Comparison of ENCODE assay signal across 25 cellular contexts in genomic region chr10:100479059-100479458, GRCh38. TPM values are rescaled to one million over a fixed set of nuclear protein-coding genes. Genes with fewer than 3 reads are reported as not detected.
"Had no signal": no experiment of that assay in that cellular context is flagged by ENCODE, and none has a peak within 500 bp of the region (broad histone marks: within the 10 kb centered on the region; RNA-seq: fewer than 3 reads in every experiment).

No MANE protein-coding gene starts in this region.

- ATAC-seq: HepG2, Panc1, PC-3, SK-N-SH treated with all-trans-retinoic acid at 6 μM for 48 hours had no signal

- H3K4me3 ChIP-seq: SJCRH30 had no signal

- FAIRE-seq: HepG2 had no signal

- H3K27ac ChIP-seq: KMS-11, RWPE1, SJCRH30 had no signal

- H3K9me3 ChIP-seq: SJCRH30 had no signal

- DNase-seq: IMR-90, Kasumi-1, MV-4-11, NCI-H1048, NCI-H1105, NCI-H1417, NCI-H1436 treated with DMSO at 0.1 percent for 48 hours, NCI-H1694, NCI-H1930, NCI-H2081, NCI-H2107, NCI-H2227 treated with DMSO at 0.1 percent for 48 hours, NCI-H524, NCI-H526 treated with DMSO at 0.1 percent for 48 hours, NCI-H774, PC-3, SHP77, SJCRH30 had no signal

- H3K36me3 ChIP-seq: SJCRH30 had no signal

RNA-seq across cellular contexts. Expression of gene WNT8B, which starts 16.2 kb away (rescaled TPM):
- total RNA-seq: HT1080, IMR-90, MCF 10A, SJCRH30 had no signal
